ENCODE assay signal across 8 cellular contexts in genomic region chr5:123089572-123089970, GRCh38. TPM values are rescaled to one million over a fixed set of nuclear protein-coding genes. Genes with fewer than 3 reads are reported as not detected.
DNase-seq lines count a peak whose midpoint lies in the region; ATAC-seq, FAIRE-seq and TF ChIP-seq lines count a peak whose summit lies in the region.

No MANE protein-coding gene starts in this region.

- BruUV-seq in HepG2 (replicated peaks; lab: Mats Ljungman, UMichigan): no TSS peak

- peak overlapping the region in 1 of 2 donors; percentile 59 for H3K27ac ChIP-seq in breast epithelium
- H3K27ac ChIP-seq in HepG2 (ENCODE audit: extremely low read length, insufficient read depth, low read length): no peak overlapping the region
- H3K27ac ChIP-seq in transverse colon: peak overlapping the region; percentile 59 to 77 (median 68)

- no peak for TF ChIP-seq RAD21 in HepG2 (CRISPR knock-in tag; IDR thresholded peaks at IDR 0.05)

- peaks cover 2% of the 10 kb centered on the region for H3K36me3 Mint-ChIP-seq in activated CD4-positive, alpha-beta T cell treated with anti-CD3 and anti-CD28 coated beads, Interleukin-2, amount 10 ng/mL, durations not matched to agents 7 days and 5 days (ENCODE audit: low read depth)

- DNase-seq in activated CD4-positive, alpha-beta T cell treated with anti-CD3 and anti-CD28 coated beads, Interleukin-2, amount 10 ng/mL, durations not matched to agents 7 days and 5 days: no peak
- no peak for DNase-seq in activated CD4-positive, alpha-beta T cell treated with anti-CD3 and anti-CD28 coated beads for 4 hours
- DNase-seq in breast epithelium (ENCODE audit: low spot score in 2 of 2) (no peak), HepG2 (ENCODE audit: low spot score) (peak; percentile 12), transverse colon (no peak)
- no peak for DNase-seq in effector CD8-positive, alpha-beta T cell (lab: John Stamatoyannopoulos, UW)

- H4K20me1 ChIP-seq in HepG2 (ENCODE audit: insufficient read depth, low read length): peaks cover 6% of the 10 kb centered on the region; the same call in 1 of the 2 replicates

- peaks cover 81% of the 10 kb centered on the region for H3K27me3 Mint-ChIP-seq in activated CD4-positive, alpha-beta T cell treated with anti-CD3 and anti-CD28 coated beads, Interleukin-2, amount 10 ng/mL, durations not matched to agents 7 days and 5 days

- peak overlapping the region; percentile 46 for H3K27ac Mint-ChIP-seq in activated CD4-positive, alpha-beta T cell treated with anti-CD3 and anti-CD28 coated beads, Interleukin-2, amount 10 ng/mL, durations not matched to agents 7 days and 5 days

- H3K4me2 ChIP-seq in HepG2 (ENCODE audit: low read depth, low read length): peak overlapping the region; percentile 74

- peaks cover 18% of the 10 kb centered on the region for H3K4me1 Mint-ChIP-seq in activated CD4-positive, alpha-beta T cell treated with anti-CD3 and anti-CD28 coated beads, Interleukin-2, amount 10 ng/mL, durations not matched to agents 7 days and 5 days

- FAIRE-seq in HepG2 (lab: Jason Lieb, UNC): no peak

- H3K36me3 ChIP-seq in breast epithelium (no peaks in the 10 kb centered on the region), HepG2 (replicated peaks in 1 of 2; ENCODE audit: control insufficient read depth in 1 of 2, insufficient read depth in 2 of 2, low read length in 2 of 2) (no peaks in the 10 kb centered on the region), transverse colon (no peaks in the 10 kb centered on the region)

- no peaks in the 10 kb centered on the region for H3K9me3 Mint-ChIP-seq in activated CD4-positive, alpha-beta T cell treated with anti-CD3 and anti-CD28 coated beads, Interleukin-2, amount 10 ng/mL, durations not matched to agents 7 days and 5 days

- H3K4me1 ChIP-seq in breast epithelium: peaks cover 8 to 12% of the 10 kb centered on the region in 2 donors
- H3K4me1 ChIP-seq in HepG2 (ENCODE audit: insufficient read depth, low read length): peaks cover 18% of the 10 kb centered on the region
- H3K4me1 ChIP-seq in transverse colon: peaks cover 0 to 37% (median 25%) of the 10 kb centered on the region in 4 donors

- intact Hi-C loops in breast epithelium (cut with DNase I; ENCODE audit: low total_unique reads): no loop called here
- intact Hi-C loops in HepG2 (cut with micrococcal nuclease; ENCODE audit: unreplicated experiment): no loop called here
- intact Hi-C loops in transverse colon (cut with DNase I; ENCODE audit: low total_unique reads): no loop called here

- CTCF ChIA-PET in activated CD4-positive, alpha-beta T cell treated with anti-CD3 and anti-CD28 coated beads, Interleukin-2, amount 10 ng/mL, durations not matched to agents 7 days and 5 days (lab: Charles Lee): no interaction called here
- CTCF ChIA-PET in HepG2 (lab: Yijun Ruan, JAX; ENCODE audit: low intra/inter-chr PET ratio, low total read pairs): no interaction called here

- POLR2A ChIA-PET in activated CD4-positive, alpha-beta T cell treated with anti-CD3 and anti-CD28 coated beads, Interleukin-2, amount 10 ng/mL, durations not matched to agents 7 days and 5 days (lab: Charles Lee): no interaction called here
- POLR2A ChIA-PET in HepG2 (lab: Yijun Ruan, JAX): no interaction called here

- H2AFZ ChIP-seq in HepG2 (ENCODE audit: low read length): no peak overlapping the region

- TF ChIP-seq CTCF in breast epithelium (IDR thresholded peaks at IDR 0.05): no peak
- TF ChIP-seq CTCF in HepG2 (CRISPR knock-in tag; IDR thresholded peaks at IDR 0.05): peak; percentile 20
- TF ChIP-seq CTCF in transverse colon (IDR thresholded peaks at IDR 0.05): no peak

- H3K9me3 ChIP-seq in breast epithelium (no peaks in the 10 kb centered on the region), HepG2 (ENCODE audit: low read length) (no peaks in the 10 kb centered on the region), transverse colon (no peaks in the 10 kb centered on the region)

- no peak overlapping the region for H3K4me3 Mint-ChIP-seq in activated CD4-positive, alpha-beta T cell treated with anti-CD3 and anti-CD28 coated beads, Interleukin-2, amount 10 ng/mL, durations not matched to agents 7 days and 5 days

- H3K79me2 ChIP-seq in HepG2 (ENCODE audit: insufficient read depth, low read length): no peaks in the 10 kb centered on the region

- no peak overlapping the region for H3K9ac ChIP-seq in HepG2 (ENCODE audit: insufficient read depth, low read depth, low read length)

- in situ Hi-C loops in HepG2 (cut with HindIII; ENCODE audit: extremely low pct_ligation_motif_present, low pct_unique_long_range_greater_than_20kb): no loop called here
- in situ Hi-C loops in transverse colon (cut with MboI; ENCODE audit: low pct_ligation_motif_present in 1 of 4, low pct_unique_long_range_greater_than_20kb in 1 of 4, low sequenced_read_pairs in 3 of 4): no loop called here

- peak; percentile 82 for ATAC-seq in HepG2
- no peak for ATAC-seq in HG03460 (IDR thresholded peaks at IDR 0.05; ENCODE audit: unreplicated experiment)
- ATAC-seq in GM21526 (IDR thresholded peaks at IDR 0.05; ENCODE audit: low FRiP score, unreplicated experiment): no peak

- TF ChIP-seq POLR2A in breast epithelium (IDR thresholded peaks at IDR 0.05) (no peak), HepG2 (IDR thresholded peaks at IDR 0.05; ENCODE audit: insufficient read depth in 1 of 2, low read depth in 2 of 2, low read length in 2 of 2) (no peak), transverse colon (IDR thresholded peaks at IDR 0.05) (no peak)

- H3K4me3 ChIP-seq in breast epithelium: peak overlapping the region; percentile 58 to 79 (median 59)
- H3K4me3 ChIP-seq in HepG2 (replicated peaks in 1 of 3; ENCODE audit: insufficient read depth in 1 of 3, low read depth in 2 of 3, low read length in 3 of 3): peak overlapping the region; percentile 38 to 72 (median 50); a peak in 5 of 6 replicates
- peak overlapping the region; percentile 46 to 72 (median 56) for H3K4me3 ChIP-seq in transverse colon

- 0% methylated on average over 2 of the region's 41 CpGs for WGBS in HepG2 (ENCODE audit: low lambda C conversion rate)
- 1% methylated on average over 34 of the region's 41 CpGs; no CpG with 5 or more reads in 1 of the 2 donors for WGBS in transverse colon (ENCODE audit: low coverage in 1 of 2), 2 donors

- TF ChIP-seq EP300 in HepG2 (IDR thresholded peaks at IDR 0.05; ENCODE audit: low read depth in 2 of 2, low read length in 2 of 2): no peak
- no peak for TF ChIP-seq EP300 in HepG2 (CRISPR knock-in tag; IDR thresholded peaks at IDR 0.05; ENCODE audit: borderline replicate concordance)
- no peak for TF ChIP-seq EP300 in transverse colon (IDR thresholded peaks at IDR 0.05; ENCODE audit: low read depth)

- peaks cover 7 to 82% of the 10 kb centered on the region in 2 donors for H3K27me3 ChIP-seq in breast epithelium
- H3K27me3 ChIP-seq in HepG2 (ENCODE audit: control insufficient read depth in 1 of 2, insufficient read depth in 2 of 2, low read length in 2 of 2): peaks cover 7 to 85% of the 10 kb centered on the region in 2 experiments; a peak in 4 of 5 replicates
- H3K27me3 ChIP-seq in transverse colon: peaks cover 99% of the 10 kb centered on the region

RNA-seq across cellular contexts. Expression of gene PRDM6, which starts 0.5 kb away (rescaled TPM):
- not detected for total RNA-seq in activated CD4-positive, alpha-beta T cell treated with anti-CD3 and anti-CD28 coated beads, Interleukin-2, amount 10 ng/mL, durations not matched to agents 7 days and 5 days
- total RNA-seq in breast epithelium (1 to 10 TPM in 1 of 3 donors, under 1 TPM in 2; 0.48 to 2.6 (median 0.66) TPM), HepG2 (2016; rRNA removed; fragmentation: Illumina TruSeq; extraction: Trizol) (0.02 and 0.10 TPM in 2 replicates), transverse colon (1 to 10 TPM; 1.2 to 4.0 (median 2.0) TPM)
- total RNA-seq in HepG2 (2016; cell fraction: cytosol; rRNA removed; fragmentation: Illumina TruSeq; extraction: Trizol; ENCODE audit: low read depth): 0.09 TPM in 1 of 2 replicates, not detected in the other
- 0.19 and 0.26 TPM in 2 replicates for total RNA-seq in HepG2 (2016; cell fraction: insoluble cytoplasmic fraction; rRNA removed; fragmentation: Illumina TruSeq; extraction: Trizol)
- total RNA-seq in HepG2 (2016; cell fraction: membrane; rRNA removed; fragmentation: Illumina TruSeq; extraction: Trizol): 0.12 TPM in 1 of 2 replicates, not detected in the other
- total RNA-seq in HepG2 (2016; cell fraction: nucleus; rRNA removed; fragmentation: Illumina TruSeq; extraction: Trizol): 0.13 and 0.19 TPM in 2 replicates
- polyA plus RNA-seq in HepG2 (2011; rRNA removed): 0.30 and 0.74 TPM in 2 replicates
- polyA plus RNA-seq in HepG2 (2011; cell fraction: cytosol; rRNA removed): 0.09 and 0.17 TPM in 2 replicates
- polyA plus RNA-seq in HepG2 (2011; cell fraction: nucleus; rRNA removed): 1.6 and 2.0 TPM in 2 replicates
- polyA plus RNA-seq in HepG2 (2012): 0.38 and 0.61 TPM in 2 replicates
- not detected in 2 replicates for polyA plus RNA-seq in HepG2 (2016; cell fraction: cytosol; fragmentation: Illumina TruSeq; extraction: Trizol; ENCODE audit: low read depth)
- polyA plus RNA-seq in HepG2 (2016; cell fraction: insoluble cytoplasmic fraction; fragmentation: Illumina TruSeq; extraction: Trizol; ENCODE audit: low read depth): 0.13 TPM in 1 of 2 replicates, not detected in the other
- not detected in 2 replicates for polyA plus RNA-seq in HepG2 (2016; cell fraction: membrane; fragmentation: Illumina TruSeq; extraction: Trizol; ENCODE audit: low read depth)
- 0.29 and 1.7 TPM in 2 replicates for polyA plus RNA-seq in HepG2 (2016; cell fraction: nucleus; fragmentation: Illumina TruSeq; extraction: Trizol; ENCODE audit: insufficient read depth, low read depth)
- polyA minus RNA-seq in HepG2 (2011; rRNA and poly(A)+ RNA removed; ENCODE audit: low replicate concordance): 0.08 and 0.47 TPM in 2 replicates
- not detected in 2 replicates for polyA minus RNA-seq in HepG2 (2011; cell fraction: cytosol; rRNA and poly(A)+ RNA removed)
- 0.37 and 0.39 TPM in 2 replicates for polyA minus RNA-seq in HepG2 (2011; cell fraction: nucleus; rRNA and poly(A)+ RNA removed)

RNA-seq across cellular contexts. Expression of gene PPIC, which starts 53.0 kb away (rescaled TPM):
- not detected for total RNA-seq in activated CD4-positive, alpha-beta T cell treated with anti-CD3 and anti-CD28 coated beads, Interleukin-2, amount 10 ng/mL, durations not matched to agents 7 days and 5 days
- total RNA-seq in breast epithelium (10 to 100 TPM; 18.7 to 33.1 (median 30.3) TPM), HepG2 (2016; rRNA removed; fragmentation: Illumina TruSeq; extraction: Trizol) (9.9 and 17.2 TPM in 2 replicates), transverse colon (10 to 100 TPM; 10.1 to 58.0 (median 38.8) TPM)
- 3.5 and 5.4 TPM in 2 replicates for total RNA-seq in HepG2 (2016; cell fraction: cytosol; rRNA removed; fragmentation: Illumina TruSeq; extraction: Trizol; ENCODE audit: low read depth)
- total RNA-seq in HepG2 (2016; cell fraction: insoluble cytoplasmic fraction; rRNA removed; fragmentation: Illumina TruSeq; extraction: Trizol): 11.5 and 18.9 TPM in 2 replicates
- total RNA-seq in HepG2 (2016; cell fraction: membrane; rRNA removed; fragmentation: Illumina TruSeq; extraction: Trizol): 6.8 and 8.3 TPM in 2 replicates
- total RNA-seq in HepG2 (2016; cell fraction: nucleus; rRNA removed; fragmentation: Illumina TruSeq; extraction: Trizol): 17.3 and 18.0 TPM in 2 replicates
- polyA plus RNA-seq in HepG2 (2011; rRNA removed): 5.1 and 6.2 TPM in 2 replicates
- polyA plus RNA-seq in HepG2 (2011; cell fraction: cytosol; rRNA removed): 5.1 and 6.5 TPM in 2 replicates
- polyA plus RNA-seq in HepG2 (2011; cell fraction: nucleus; rRNA removed): 3.0 and 3.7 TPM in 2 replicates
- polyA plus RNA-seq in HepG2 (2012): 2.9 and 6.8 TPM in 2 replicates
- 5.5 and 6.1 TPM in 2 replicates for polyA plus RNA-seq in HepG2 (2016; cell fraction: cytosol; fragmentation: Illumina TruSeq; extraction: Trizol; ENCODE audit: low read depth)
- polyA plus RNA-seq in HepG2 (2016; cell fraction: insoluble cytoplasmic fraction; fragmentation: Illumina TruSeq; extraction: Trizol; ENCODE audit: low read depth): 15.8 and 17.1 TPM in 2 replicates
- polyA plus RNA-seq in HepG2 (2016; cell fraction: membrane; fragmentation: Illumina TruSeq; extraction: Trizol; ENCODE audit: low read depth): 8.5 and 8.7 TPM in 2 replicates
- 38.3 and 40.5 TPM in 2 replicates for polyA plus RNA-seq in HepG2 (2016; cell fraction: nucleus; fragmentation: Illumina TruSeq; extraction: Trizol; ENCODE audit: insufficient read depth, low read depth)
- 10.9 and 34.0 TPM in 2 replicates for polyA minus RNA-seq in HepG2 (2011; rRNA and poly(A)+ RNA removed; ENCODE audit: low replicate concordance)
- 3.0 and 3.1 TPM in 2 replicates for polyA minus RNA-seq in HepG2 (2011; cell fraction: cytosol; rRNA and poly(A)+ RNA removed)
- 3.3 and 4.0 TPM in 2 replicates for polyA minus RNA-seq in HepG2 (2011; cell fraction: nucleus; rRNA and poly(A)+ RNA removed)

Comparison
In these comparisons a context has a peak if more than half of its experiments do, and no peak if none do; other contexts are left out.
1. RNA of gene PPIC, which starts 53.0 kb away (total RNA-seq): 10.1 to 58.0 TPM in transverse colon, 18.7 to 33.1 TPM in breast epithelium and 3.5 to 18.9 TPM in HepG2; not detected in activated CD4-positive, alpha-beta T cell treated with anti-CD3 and anti-CD28 coated beads, Interleukin-2, amount 10 ng/mL, durations not matched to agents 7 days and 5 days; every median in the first group is over 4 times any median in the second.
2. Peak in every context shown above with its lines, with median percentiles within 50 percentile points of each other: H3K4me3 ChIP-seq.